In genomic region chr14:30907659-30908057, GRCh38 we compare ENCODE assay signal across 15 cellular contexts. TPM values are rescaled to one million over a fixed set of nuclear protein-coding genes. Genes with fewer than 3 reads are reported as not detected.
A peak's percentile ranks its signal among the peaks of the same experiment; 100 is the strongest.
DNase-seq lines count a peak whose midpoint lies in the region; ATAC-seq and TF ChIP-seq lines count a peak whose summit lies in the region.
"Had no signal": no experiment of that assay in that cellular context is flagged by ENCODE, and none has a peak within 500 bp of the region (broad histone marks: within the 10 kb centered on the region; RNA-seq: fewer than 3 reads in every experiment).

No MANE protein-coding gene starts in this region.

- peaks cover 13% of the 10 kb centered on the region for H3K36me3 ChIP-seq in CD8-positive, alpha-beta memory T cell (ENCODE audit: insufficient read depth, low read length)
- peaks cover 0 to 10% of the 10 kb centered on the region in 2 donors for H3K36me3 ChIP-seq in adrenal gland (replicated peaks in 1 of 2)

- no peak overlapping the region for H3K4me3 ChIP-seq in CD8-positive, alpha-beta memory T cell (ENCODE audit: low read length)
- H3K4me3 ChIP-seq in adrenal gland: no peak overlapping the region
- H3K4me3 ChIP-seq: GM12878 had no signal

- H3K36me3 Mint-ChIP-seq in CD8-positive, alpha-beta memory T cell: peaks cover 0 to 39% (median 8%) of the 10 kb centered on the region in 3 donors

- no peak overlapping the region for H3K27ac Mint-ChIP-seq in CD8-positive, alpha-beta memory T cell
- H3K27ac Mint-ChIP-seq: B cell; CD4-positive, alpha-beta T cell; H9 had no signal

- POLR2A ChIA-PET in CD8-positive, alpha-beta memory T cell (lab: Charles Lee): no interaction called here

- H3K9me3 Mint-ChIP-seq in CD8-positive, alpha-beta memory T cell: no peaks in the 10 kb centered on the region
- H3K9me3 Mint-ChIP-seq: CD4-positive, alpha-beta T cell; H9 had no signal

- CTCF ChIA-PET in CD8-positive, alpha-beta memory T cell (lab: Charles Lee): no interaction called here

- WGBS in adrenal gland, 4 donors: 93 to 100% (median 97%) methylated on average over 1 of the region's 1 CpG

- ATAC-seq in left lobe of liver: peak; percentile 14

- no peak overlapping the region for H3K4me3 Mint-ChIP-seq in CD8-positive, alpha-beta memory T cell
- H3K4me3 Mint-ChIP-seq: B cell; CD4-positive, alpha-beta T cell; H9 had no signal

- H3K27me3 ChIP-seq in CD8-positive, alpha-beta memory T cell (ENCODE audit: insufficient read depth, low read length, poor library complexity, severe bottlenecking): no peaks in the 10 kb centered on the region
- no peaks in the 10 kb centered on the region for H3K27me3 ChIP-seq in adrenal gland

- intact Hi-C loops in adrenal gland (cut with DNase I): no loop called here

- H3K9me3 ChIP-seq in CD8-positive, alpha-beta memory T cell (ENCODE audit: low read length): no peaks in the 10 kb centered on the region
- H3K9me3 ChIP-seq in adrenal gland (replicated peaks in 1 of 3): no peaks in the 10 kb centered on the region

- DNase-seq in OCI-M1 (lab: John Stamatoyannopoulos, UW) (peak; percentile 47), epithelial cell of prostate (ENCODE audit: low read depth, low spot score) (no peak), left lobe of liver (ENCODE audit: low spot score) (no peak), adrenal gland (no peak), NCI-H187 treated with DMSO at 0.1 percent for 48 hours (lab: John Stamatoyannopoulos, UW) (no peak), NCI-H82 (lab: John Stamatoyannopoulos, UW) (no peak)
- no peak for DNase-seq in CD8-positive, alpha-beta memory T cell
- DNase-seq: C1 segment of cervical spinal cord; CD4-positive, alpha-beta T cell; DMS79; GOT3; H9 had no signal

- H3K27ac ChIP-seq in 22Rv1 (peak overlapping the region; percentile 7; the same call in 1 of the 2 replicates), epithelial cell of prostate (peak overlapping the region; percentile 71), adrenal gland (no peak overlapping the region)
- H3K27ac ChIP-seq in CD8-positive, alpha-beta memory T cell (ENCODE audit: low read depth, low read length): no peak overlapping the region

- no peak for TF ChIP-seq POLR2A in adrenal gland (IDR thresholded peaks at IDR 0.05)

- no peaks in the 10 kb centered on the region for H3K4me1 ChIP-seq in CD8-positive, alpha-beta memory T cell (ENCODE audit: insufficient read depth, low read length)
- peaks cover 4 to 5% of the 10 kb centered on the region in 2 donors for H3K4me1 ChIP-seq in adrenal gland (replicated peaks in 1 of 2)

- H3K27me3 Mint-ChIP-seq in CD8-positive, alpha-beta memory T cell: no peaks in the 10 kb centered on the region
- H3K27me3 Mint-ChIP-seq: B cell; CD4-positive, alpha-beta T cell had no signal

- peaks cover 0 to 5% (median 4%) of the 10 kb centered on the region in 3 donors for H3K4me1 Mint-ChIP-seq in CD8-positive, alpha-beta memory T cell
- H3K4me1 Mint-ChIP-seq: B cell, H9 had no signal

- TF ChIP-seq CTCF in 22Rv1 (IDR thresholded peaks at IDR 0.05) (no peak), adrenal gland (IDR thresholded peaks at IDR 0.05) (no peak)

RNA-seq across cellular contexts. Expression of gene COCH, which starts 33.3 kb away (rescaled TPM):
- 0.33 TPM for total RNA-seq in left lobe of liver
- 1 to 10 TPM; 1.4 to 1.9 TPM for total RNA-seq in CD8-positive, alpha-beta memory T cell
- 0.33 TPM for polyA plus RNA-seq in CD8-positive, alpha-beta memory T cell
- 1 to 10 TPM in 6 of 8 donors, under 1 TPM in 2; 0.42 to 8.4 (median 3.5) TPM for total RNA-seq in adrenal gland
- polyA plus RNA-seq in adrenal gland: 1 to 10 TPM in 2 of 3 donors, under 1 TPM in 1; 0.71 to 3.2 (median 1.4) TPM
- total RNA-seq: CD4-positive, alpha-beta T cell had no signal

Comparison
In these comparisons a context has a peak if more than half of its experiments do, and no peak if none do; other contexts are left out.
1. H3K27ac ChIP-seq: peak in 22Rv1 (single experiment) and epithelial cell of prostate (single experiment); none in CD8-positive, alpha-beta memory T cell (single experiment) and adrenal gland (0 of 5).